1 cellular context compared by ENCODE assay signal in the genomic region with DNA sequence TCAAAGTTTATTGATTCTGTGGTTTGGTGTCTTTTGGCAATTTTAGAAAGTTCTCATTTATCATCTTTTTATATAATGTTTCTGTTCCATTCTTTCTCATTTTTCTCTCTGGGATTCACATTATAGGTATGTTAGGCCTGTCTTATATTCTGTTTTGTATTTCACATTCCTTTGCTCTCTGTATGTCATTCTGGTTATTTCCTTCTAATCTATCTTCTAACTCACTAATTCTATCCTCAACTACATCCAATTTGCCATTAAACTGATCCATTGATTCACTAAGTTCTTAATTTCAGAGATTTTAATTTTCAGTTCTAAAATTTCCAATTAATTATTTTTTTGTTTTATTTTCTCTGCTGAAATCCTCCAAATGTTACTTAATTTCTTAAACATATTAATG.
TF ChIP-seq lines count a peak whose summit lies in the region.

No MANE protein-coding gene starts in this region.

TF ChIP-seq in HEK293, 187 proteins besides CTCF, POLR2A, EP300 and RAD21 (continued from another document):
- TF ChIP-seq ZNF585B (tag by site-specific recombination; IDR thresholded peaks at IDR 0.05) (0 out of 2 replicates have a peak, but pooled peaks have one; percentile 16), ZNF560 (tag by site-specific recombination; IDR thresholded peaks at IDR 0.05; ENCODE audit: borderline replicate concordance) (no peak), ZNF843 (tag by site-specific recombination; IDR thresholded peaks at IDR 0.05) (no peak), RBAK (tag by site-specific recombination; IDR thresholded peaks at IDR 0.05) (no peak), ZNF610 (tag by site-specific recombination; IDR thresholded peaks at IDR 0.05; ENCODE audit: borderline replicate concordance) (peak; percentile 76), FEZF1 (tag by site-specific recombination; IDR thresholded peaks at IDR 0.05) (no peak), SETDB1 (IDR thresholded peaks at IDR 0.05; ENCODE audit: insufficient read length, low read length) (peak; percentile 51), ZNF677 (tag by site-specific recombination; IDR thresholded peaks at IDR 0.05) (no peak), ZNF701 (tag by site-specific recombination; IDR thresholded peaks at IDR 0.05) (no peak), ZNF558 (tag by site-specific recombination; IDR thresholded peaks at IDR 0.05) (no peak)
- TF ChIP-seq, protein P1, sequence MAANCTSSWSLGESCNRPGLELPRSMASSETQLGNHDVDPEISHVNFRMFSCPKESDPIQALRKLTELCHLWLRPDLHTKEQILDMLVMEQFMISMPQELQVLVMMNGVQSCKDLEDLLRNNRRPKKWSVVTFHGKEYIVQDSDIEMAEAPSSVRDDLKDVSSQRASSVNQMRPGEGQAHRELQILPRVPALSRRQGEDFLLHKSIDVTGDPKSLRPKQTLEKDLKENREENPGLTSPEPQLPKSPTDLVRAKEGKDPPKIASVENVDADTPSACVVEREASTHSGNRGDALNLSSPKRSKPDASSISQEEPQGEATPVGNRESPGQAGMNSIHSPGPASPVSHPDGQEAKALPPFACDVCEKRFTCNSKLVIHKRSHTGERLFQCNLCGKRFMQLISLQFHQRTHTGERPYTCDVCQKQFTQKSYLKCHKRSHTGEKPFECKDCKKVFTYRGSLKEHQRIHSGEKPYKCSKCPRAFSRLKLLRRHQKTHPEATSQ (tag by site-specific recombination; IDR thresholded peaks at IDR 0.05): 0 out of 2 replicates have a peak, but pooled peaks have one; percentile 44
